ENCODE assay signal across 12 cellular contexts in the genomic region with DNA sequence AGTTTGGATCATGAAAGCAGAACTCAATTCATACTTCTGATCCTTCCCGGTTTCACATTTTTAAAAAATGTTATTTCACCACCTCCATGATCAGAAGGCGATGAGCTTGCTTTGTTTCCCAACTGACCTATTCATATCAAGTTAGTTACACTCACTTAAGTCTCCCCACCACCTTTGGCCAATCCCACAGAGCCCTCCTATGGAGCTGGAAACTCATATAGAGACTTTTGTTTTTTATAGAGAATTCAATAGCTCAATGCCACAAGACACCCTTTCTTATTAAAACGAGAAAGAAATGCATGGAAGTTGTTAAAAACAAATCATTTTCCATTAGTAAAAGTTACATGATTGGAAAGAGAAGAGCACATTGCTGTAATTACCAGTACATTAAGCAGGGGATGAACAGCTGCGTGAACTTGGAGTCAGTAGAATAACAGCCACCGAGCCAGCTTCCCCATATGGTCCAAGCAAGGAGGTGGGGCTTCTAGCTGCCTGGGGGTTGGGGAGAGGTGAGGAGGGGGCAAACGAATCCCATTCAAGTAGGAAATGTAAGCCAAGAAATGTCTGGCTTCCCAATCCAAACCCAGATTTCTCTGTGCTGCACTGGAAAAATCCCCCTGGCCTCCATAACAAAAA.
A peak's percentile ranks its signal among the peaks of the same experiment; 100 is the strongest.
DNase-seq lines count a peak whose midpoint lies in the region; ATAC-seq and TF ChIP-seq lines count a peak whose summit lies in the region.
"Had no signal": no experiment of that assay in that cellular context is flagged by ENCODE, and none has a peak within 500 bp of the region (broad histone marks: within the 10 kb centered on the region; RNA-seq: fewer than 3 reads in every experiment).

No MANE protein-coding gene starts in this region.

- H3K9me3 ChIP-seq in right atrium auricular region (no peaks in the 10 kb centered on the region), mesodermal cell (ENCODE audit: control insufficient read depth, low read length) (no peaks in the 10 kb centered on the region)

- no peak overlapping the region for H3K4me3 ChIP-seq in right atrium auricular region
- H3K4me3 ChIP-seq in mesodermal cell (ENCODE audit: extremely low read depth, insufficient read depth, low read length, poor library complexity, severe bottlenecking): no peak overlapping the region

- no peaks in the 10 kb centered on the region for H3K27me3 ChIP-seq in right atrium auricular region

- DNase-seq in Right ventricle myocardium superior (no peak), right atrium auricular region (ENCODE audit: low spot score) (no peak), brain pericyte (ENCODE audit: low read depth, low spot score) (peak; percentile 36), epidermal melanocyte (ENCODE audit: insufficient read length, low spot score) (no peak)
- DNase-seq in stimulated activated naive CD4-positive, alpha-beta T cell (lab: John Stamatoyannopoulos, UW): no peak
- DNase-seq: activated gamma-delta T cell treated with Interleukin-2 at 50 U/mL for 16 hours, naive B cell, NCI-H2081 treated with DMSO at 0.1 percent for 48 hours had no signal

- TF ChIP-seq CTCF in right atrium auricular region (IDR thresholded peaks at IDR 0.05): no peak

- H3K36me3 ChIP-seq in right atrium auricular region (no peaks in the 10 kb centered on the region), mesodermal cell (ENCODE audit: control insufficient read depth, insufficient read depth, low read length) (no peaks in the 10 kb centered on the region)

- no peaks in the 10 kb centered on the region for H3K4me1 ChIP-seq in right atrium auricular region
- H3K4me1 ChIP-seq in mesodermal cell (ENCODE audit: control insufficient read depth, insufficient read depth, low read length, poor library complexity, severe bottlenecking): peaks cover 38% of the 10 kb centered on the region

- intact Hi-C loops in Right ventricle myocardium superior (cut with DNase I): no loop called here

- peak; percentile 29 for ATAC-seq in Right ventricle myocardium superior (ENCODE audit: poor library complexity)
- no peak for ATAC-seq in GM21825 (IDR thresholded peaks at IDR 0.05; ENCODE audit: unreplicated experiment)
- no peak for ATAC-seq in GM19351 (IDR thresholded peaks at IDR 0.05; ENCODE audit: unreplicated experiment)
- ATAC-seq: esophagus mucosa had no signal

- 81 to 94% methylated on average over 4 of the region's 6 CpGs for WGBS in mesodermal cell (ENCODE audit: insufficient coverage in 2 of 2), 2 experiments

- H3K27ac ChIP-seq in right atrium auricular region: peak overlapping the region in 1 of 2 donors; percentile 35
- peak overlapping the region; percentile 85 for H3K27ac ChIP-seq in mesodermal cell (ENCODE audit: low read depth, low read length, severe bottlenecking)
